In the genomic region with DNA sequence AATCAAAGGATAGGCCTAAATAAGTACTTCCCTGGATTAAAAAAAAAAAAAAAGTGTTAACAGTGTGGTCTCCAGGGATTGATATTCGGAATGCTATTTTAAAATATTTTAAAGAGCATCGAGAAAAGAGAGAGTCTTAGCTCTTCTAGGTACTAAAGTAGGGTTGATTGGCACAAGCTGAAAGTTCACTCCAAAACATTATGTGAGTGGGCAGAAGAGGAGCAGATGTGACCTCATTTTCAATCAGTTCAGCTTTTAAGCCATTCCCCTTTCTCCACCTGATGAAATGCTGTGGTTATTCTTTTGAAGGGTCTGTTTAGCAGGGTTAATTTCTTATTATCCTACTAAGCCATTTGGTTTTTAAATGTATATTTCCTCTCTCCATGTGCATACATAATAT, we compare ENCODE assay signal across 17 cellular contexts.
"Had no signal": no experiment of that assay in that cellular context is flagged by ENCODE, and none has a peak within 500 bp of the region (broad histone marks: within the 10 kb centered on the region; RNA-seq: fewer than 3 reads in every experiment).

No MANE protein-coding gene starts in this region.

- H3K27me3 ChIP-seq: adrenal gland, gastrocnemius medialis, pancreas, testis, upper lobe of right lung had no signal

- H3K9me3 Mint-ChIP-seq: activated CD4-positive, alpha-beta T cell treated with anti-CD3 and anti-CD28 coated beads, Interleukin-2, amount 10 ng/mL, durations not matched to agents 24 days and 14 days; activated T-helper 2 cell treated with anti-CD3 and anti-CD28 coated beads, Interferon-gamma antibody, Interleukin-2, Interleukin-4, amounts not matched to agents 10 μg/mL and 5 μg/mL and 100 μg/mL, durations not matched to agents 14 hours and 24 hours and 36 hours; neural crest cell; stimulated activated naive CD8-positive, alpha-beta T cell treated with anti-CD3 and anti-CD28 coated beads, Interleukin-15, Interleukin-2, amounts not matched to agents 100 ng/mL and 50 ng/mL, for 24 hours had no signal

- DNase-seq: activated CD4-positive, alpha-beta T cell treated with anti-CD3 and anti-CD28 coated beads, Interleukin-2, amount 10 ng/mL, durations not matched to agents 24 days and 14 days; activated naive CD4-positive, alpha-beta T cell treated with anti-CD3 and anti-CD28 coated beads, Interleukin-2, amount 50 U/mL, for 16 hours; activated T-cell treated with anti-CD3 and anti-CD28 coated beads for 4 hours; adrenal gland; central memory CD4-positive, alpha-beta T cell; effector memory CD4-positive, alpha-beta T cell; gastrocnemius medialis; kidney; left ventricle myocardium inferior; pancreas; stimulated activated CD4-positive, alpha-beta T cell treated with anti-CD3 and anti-CD28 coated beads, Interleukin-4, amount 100 ng/mL, for 1 hour; testis; upper lobe of right lung had no signal

- H3K27ac Mint-ChIP-seq: activated CD4-positive, alpha-beta T cell treated with anti-CD3 and anti-CD28 coated beads, Interleukin-2, amount 10 ng/mL, durations not matched to agents 24 days and 14 days; activated T-helper 2 cell treated with anti-CD3 and anti-CD28 coated beads, Interferon-gamma antibody, Interleukin-2, Interleukin-4, amounts not matched to agents 10 μg/mL and 5 μg/mL and 100 μg/mL, durations not matched to agents 14 hours and 24 hours and 36 hours; stimulated activated naive CD8-positive, alpha-beta T cell treated with anti-CD3 and anti-CD28 coated beads, Interleukin-15, Interleukin-2, amounts not matched to agents 100 ng/mL and 50 ng/mL, for 24 hours had no signal

- H3K4me1 ChIP-seq: pancreas had no signal

- H3K4me3 Mint-ChIP-seq: activated CD4-positive, alpha-beta T cell treated with anti-CD3 and anti-CD28 coated beads, Interleukin-2, amount 10 ng/mL, durations not matched to agents 24 days and 14 days; neural crest cell; stimulated activated naive CD8-positive, alpha-beta T cell treated with anti-CD3 and anti-CD28 coated beads, Interleukin-15, Interleukin-2, amounts not matched to agents 100 ng/mL and 50 ng/mL, for 24 hours had no signal

- H3K27ac ChIP-seq: adrenal gland, epithelial cell of prostate, gastrocnemius medialis, left ventricle myocardium inferior, pancreas, upper lobe of right lung had no signal

- H3K36me3 ChIP-seq: adrenal gland, gastrocnemius medialis, left ventricle myocardium inferior, pancreas, upper lobe of right lung had no signal

- H3K4me3 ChIP-seq: adrenal gland, gastrocnemius medialis, left ventricle myocardium inferior, pancreas, testis, upper lobe of right lung had no signal

- H3K27me3 Mint-ChIP-seq: activated CD4-positive, alpha-beta T cell treated with anti-CD3 and anti-CD28 coated beads, Interleukin-2, amount 10 ng/mL, durations not matched to agents 24 days and 14 days; stimulated activated naive CD8-positive, alpha-beta T cell treated with anti-CD3 and anti-CD28 coated beads, Interleukin-15, Interleukin-2, amounts not matched to agents 100 ng/mL and 50 ng/mL, for 24 hours had no signal

- ATAC-seq: gastrocnemius medialis, pancreas, upper lobe of right lung had no signal
